ENCODE assay signal across 8 cellular contexts in genomic region chr17:58328195-58329034, GRCh38. TPM values are rescaled to one million over a fixed set of nuclear protein-coding genes. Genes with fewer than 3 reads are reported as not detected.
DNase-seq lines count a peak whose midpoint lies in the region; ATAC-seq and TF ChIP-seq lines count a peak whose summit lies in the region.

Gene TSPOAP1 (minus strand): TSS chr17:58328795. CDS start chr17:58327920, 875 bp downstream.

- no peaks in the 10 kb centered on the region for H4K20me1 ChIP-seq in neural cell (ENCODE audit: insufficient read depth)

- TF ChIP-seq EP300 in neural cell (conservative IDR thresholded peaks at IDR 0.05; ENCODE audit: poor library complexity, severe bottlenecking): no peak

- no peaks in the 10 kb centered on the region for H3K36me3 ChIP-seq in neural cell (ENCODE audit: insufficient read depth, low read length)

- peaks cover 60% of the 10 kb centered on the region for H3K4me1 Mint-ChIP-seq in central memory CD8-positive, alpha-beta T cell

- no peaks in the 10 kb centered on the region for H3K9me2 ChIP-seq in neural cell (ENCODE audit: insufficient read depth, low read length)

- H3K27me3 Mint-ChIP-seq in central memory CD8-positive, alpha-beta T cell: no peaks in the 10 kb centered on the region

- in situ Hi-C loops in G401 (cut with HindIII; ENCODE audit: low sequenced_read_pairs): no loop called here

- no peak for TF ChIP-seq CTCF in neural cell (IDR thresholded peaks at IDR 0.05; ENCODE audit: poor library complexity, severe bottlenecking)

- peaks cover 35% of the 10 kb centered on the region for H3K79me2 ChIP-seq in neural cell (replicated peaks; ENCODE audit: insufficient read depth, low read length)

- peaks cover 71% of the 10 kb centered on the region for H3K36me3 Mint-ChIP-seq in central memory CD8-positive, alpha-beta T cell (ENCODE audit: insufficient read depth)

- H3K4me3 ChIP-seq in neural cell (ENCODE audit: low read length): peak within 1 kb of the TSS; percentile 83

- ATAC-seq in HG02642 (IDR thresholded peaks at IDR 0.05; ENCODE audit: poor library complexity, unreplicated experiment) (peak; percentile 14), GM19463 (IDR thresholded peaks at IDR 0.05; ENCODE audit: unreplicated experiment) (no peak), HG02571 (IDR thresholded peaks at IDR 0.05; ENCODE audit: unreplicated experiment) (no peak)
- peak; percentile 39 for ATAC-seq in central memory CD8-positive, alpha-beta T cell (replicated peaks; ENCODE audit: extremely low read depth, poor library complexity, severe bottlenecking)

- peak within 1 kb of the TSS; percentile 85 for H3K4me3 Mint-ChIP-seq in central memory CD8-positive, alpha-beta T cell

- no peaks in the 10 kb centered on the region for H3F3A ChIP-seq in neural cell (ENCODE audit: insufficient read depth, low read length, poor library complexity, severe bottlenecking)

- peak within 1 kb of the TSS; percentile 88 for H3K9ac ChIP-seq in neural cell (ENCODE audit: low read length)

- peak within 1 kb of the TSS; percentile 91 for H3K27ac Mint-ChIP-seq in central memory CD8-positive, alpha-beta T cell (ENCODE audit: low read depth)

- DNase-seq in G401 (ENCODE audit: low spot score) (peak; percentile 87), T-helper 9 cell (peak; percentile 50), superior temporal gyrus (ENCODE audit: extremely low spot score) (peak; percentile 48)
- peak; percentile 49 for DNase-seq in central memory CD8-positive, alpha-beta T cell (ENCODE audit: low spot score in 2 of 2)

- peak within 1 kb of the TSS; percentile 66 for H2AFZ ChIP-seq in neural cell (ENCODE audit: low read depth, low read length)

- peak within 1 kb of the TSS; percentile 96 for H3K4me2 ChIP-seq in neural cell (ENCODE audit: low read length)

- TF ChIP-seq RAD21 in neural cell (conservative IDR thresholded peaks at IDR 0.05): no peak

- H3K27me3 ChIP-seq in neural cell (ENCODE audit: insufficient read depth, low read depth, low read length): no peaks in the 10 kb centered on the region

- no peaks in the 10 kb centered on the region for H3K9me3 Mint-ChIP-seq in central memory CD8-positive, alpha-beta T cell

- no peaks in the 10 kb centered on the region for H3K9me3 ChIP-seq in neural cell (ENCODE audit: low read length)

- H3K27ac ChIP-seq in neural cell (ENCODE audit: low read length): peak within 1 kb of the TSS; percentile 93

TF ChIP-seq in neural cell, 6 proteins besides CTCF, POLR2A, EP300 and RAD21:
- peak; percentile 93 for TF ChIP-seq MXI1 (conservative IDR thresholded peaks at IDR 0.05; ENCODE audit: poor library complexity, severe bottlenecking)
- TF ChIP-seq SMC3 (conservative IDR thresholded peaks at IDR 0.05; ENCODE audit: poor library complexity): no peak
- TF ChIP-seq REST (IDR thresholded peaks at IDR 0.05; ENCODE audit: borderline replicate concordance): peak; percentile 68
- TF ChIP-seq EZH2 (IDR thresholded peaks at IDR 0.05; ENCODE audit: borderline replicate concordance, insufficient read depth, low read length, poor library complexity, severe bottlenecking): no peak
- peak; percentile 54 for TF ChIP-seq TAF1 (IDR thresholded peaks at IDR 0.05; ENCODE audit: low read depth)
- peak; percentile 85 for TF ChIP-seq POLR2AphosphoS5 (IDR thresholded peaks at IDR 0.05)

RNA-seq across cellular contexts. Expression of gene TSPOAP1, which starts in this region (rescaled TPM):
- not detected in 2 replicates for total RNA-seq in G401 (2014; rRNA removed; shearing (Covaris generic))
- polyA plus RNA-seq in neural cell: 103 and 125 TPM in 2 replicates
- polyA minus RNA-seq in neural cell: 68.8 and 84.2 TPM in 2 replicates

Comparison
In these comparisons a context has a peak if more than half of its experiments do, and no peak if none do; other contexts are left out.
1. Peak in DNase-seq in G401; RNA of the gene not detected or under 1 TPM.
2. ATAC-seq: peak in HG02642 (single experiment) and central memory CD8-positive, alpha-beta T cell (single experiment); none in GM19463 (single experiment) and HG02571 (single experiment).
3. Peak in every context shown above with its lines, with median percentiles within 50 percentile points of each other: DNase-seq.